Comparison of ENCODE assay signal across 37 cellular contexts in the genomic region with DNA sequence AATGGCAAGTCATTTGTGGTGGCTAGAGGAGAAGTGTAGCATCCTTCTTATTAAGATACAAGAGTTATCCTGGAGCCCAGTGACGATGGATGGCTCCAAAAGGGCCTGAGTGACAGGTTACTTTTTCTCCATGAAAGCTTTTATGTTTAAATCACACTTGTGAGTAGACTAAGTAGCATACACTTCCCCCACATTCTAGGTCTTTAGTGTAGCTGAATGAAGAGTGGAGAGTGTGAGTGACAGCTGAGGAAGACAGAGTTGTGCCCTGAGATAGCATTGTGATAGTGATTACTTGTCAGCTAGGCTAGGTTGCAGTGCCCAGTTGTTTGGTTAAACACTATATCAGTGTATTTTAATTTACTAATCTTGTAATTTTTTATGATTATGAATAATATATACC.
"Had no signal": no experiment of that assay in that cellular context is flagged by ENCODE, and none has a peak within 500 bp of the region (broad histone marks: within the 10 kb centered on the region; RNA-seq: fewer than 3 reads in every experiment).

No MANE protein-coding gene starts in this region.

- H3K4me2 ChIP-seq: KMS-11 had no signal

- H3K36me3 ChIP-seq: MG63 had no signal

- H3K27ac ChIP-seq: KMS-11 had no signal

- H3K9ac ChIP-seq: KMS-11 had no signal

- H3K27me3 ChIP-seq: MG63 had no signal

- DNase-seq: Karpas-422, Kasumi-1, MG63, MM.1S, MV-4-11, NCI-H1048, NCI-H1092, NCI-H1092 treated with DMSO at 0.1 percent for 48 hours, NCI-H1105, NCI-H1105 treated with DMSO at 0.1 percent for 48 hours, NCI-H1417, NCI-H1417 treated with DMSO at 0.1 percent for 48 hours, NCI-H1436, NCI-H1436 treated with DMSO at 0.1 percent for 48 hours, NCI-H146, NCI-H1694, NCI-H1694 treated with DMSO at 0.1 percent for 48 hours, NCI-H187, NCI-H187 treated with DMSO at 0.1 percent for 48 hours, NCI-H1930, NCI-H2029, NCI-H2029 treated with DMSO at 0.1 percent for 48 hours, NCI-H2081, NCI-H2081 treated with DMSO at 0.1 percent for 48 hours, NCI-H2107, NCI-H2171, NCI-H2171 treated with DMSO at 0.1 percent for 48 hours, NCI-H2227 treated with DMSO at 0.1 percent for 48 hours, NCI-H226, NCI-H345, NCI-H446, NCI-H446 treated with DMSO at 0.1 percent for 48 hours, NCI-H510A, NCI-H510A treated with DMSO at 0.1 percent for 48 hours, NCI-H524, NCI-H524 treated with DMSO at 0.1 percent for 48 hours had no signal

- H3K4me3 ChIP-seq: MG63 had no signal
